In genomic region chr5:159051431-159052281, GRCh38 we compare ENCODE assay signal across 8 cellular contexts. TPM values are rescaled to one million over a fixed set of nuclear protein-coding genes. Genes with fewer than 3 reads are reported as not detected.
DNase-seq lines count a peak whose midpoint lies in the region; ATAC-seq, FAIRE-seq and TF ChIP-seq lines count a peak whose summit lies in the region.

No MANE protein-coding gene starts in this region.

- POLR2A ChIA-PET in GM12878 (lab: Charles Lee): interaction anchor here (0.7 to 2.9 kb wide), 9 partner anchors 11 to 128 kb away, joined by 3 to 19 read pairs (median 5); no protein-coding TSS in a partner anchor

- H3K36me3 ChIP-seq in GM12878 (ENCODE audit: control insufficient read depth in 2 of 2, insufficient read depth in 2 of 2, low read length in 1 of 2) (no peaks in the 10 kb centered on the region; a peak in 2 of 4 replicates), kidney (ENCODE audit: control insufficient read depth in 1 of 2, insufficient read depth in 2 of 2, low read length in 2 of 2) (no peaks in the 10 kb centered on the region)

- peaks cover 15% of the 10 kb centered on the region for H3K4me1 ChIP-seq in GM12878 (ENCODE audit: control insufficient read depth, insufficient read depth, low read length)
- H3K4me1 ChIP-seq in kidney (ENCODE audit: control insufficient read depth in 1 of 2, insufficient read depth in 1 of 2, low read depth in 1 of 2, low read length in 2 of 2): peaks cover 4 to 15% of the 10 kb centered on the region in 2 donors

- H3K4me3 ChIP-seq in GM12878 (peak overlapping the region; percentile 46), kidney (ENCODE audit: low read length in 2 of 2) (peak overlapping the region in 1 of 2 donors; percentile 32)

- no peaks in the 10 kb centered on the region for H3K9me3 Mint-ChIP-seq in activated naive CD4-positive, alpha-beta T cell treated with anti-CD3 and anti-CD28 coated beads for 36 hours
- H3K9me3 Mint-ChIP-seq in stimulated activated naive CD8-positive, alpha-beta T cell treated with anti-CD3 and anti-CD28 coated beads, Interleukin-15, Interleukin-2, amounts not matched to agents 100 ng/mL and 50 ng/mL, for 24 hours: no peaks in the 10 kb centered on the region

- peak; percentile 24 for DNase-seq in activated naive CD4-positive, alpha-beta T cell treated with anti-CD3 and anti-CD28 coated beads for 36 hours
- no peak for DNase-seq in activated naive CD4-positive, alpha-beta T cell treated with anti-CD3 and anti-CD28 coated beads, Interleukin-2, amount 50 U/mL, for 16 hours
- no peak for DNase-seq in GM12878 (ENCODE audit: low read depth, low spot score)
- peak; percentile 87 for DNase-seq in kidney

- H3K27me3 ChIP-seq in GM12878 (replicated peaks in 1 of 2; ENCODE audit: control insufficient read depth in 2 of 2, insufficient read depth in 2 of 2, low read length in 1 of 2): no peaks in the 10 kb centered on the region

- H4K20me1 ChIP-seq in GM12878 (ENCODE audit: control insufficient read depth, insufficient read depth): no peaks in the 10 kb centered on the region

- CTCF ChIA-PET in activated naive CD4-positive, alpha-beta T cell treated with anti-CD3 and anti-CD28 coated beads for 36 hours (lab: Charles Lee): no interaction called here
- CTCF ChIA-PET in GM12878 (lab: Yijun Ruan, JAX): interaction anchor here (0.6 to 1.8 kb wide), 9 partner anchors 11 to 355 kb away, joined by 3 to 8 read pairs (median 4); no protein-coding TSS in a partner anchor

- RAD21 ChIA-PET in GM12878 (lab: Charles Lee; ENCODE audit: unreplicated experiment): interaction anchor here (0.7 to 3.0 kb wide), 11 partner anchors 10 to 356 kb away, joined by 3 to 14 read pairs (median 4); no protein-coding TSS in a partner anchor

- BruUV-seq in GM12878 (replicated peaks; lab: Mats Ljungman, UMichigan): no TSS peak

- H3K4me3 Mint-ChIP-seq in activated naive CD4-positive, alpha-beta T cell treated with anti-CD3 and anti-CD28 coated beads for 36 hours: peak overlapping the region; percentile 35
- H3K4me3 Mint-ChIP-seq in stimulated activated naive CD8-positive, alpha-beta T cell treated with anti-CD3 and anti-CD28 coated beads, Interleukin-15, Interleukin-2, amounts not matched to agents 100 ng/mL and 50 ng/mL, for 24 hours: peak overlapping the region; percentile 61

- peak overlapping the region; percentile 76 for H3K9ac ChIP-seq in GM12878 (ENCODE audit: control insufficient read depth, insufficient read depth, low read length)
- H3K9ac ChIP-seq in kidney (ENCODE audit: low read length in 2 of 2): peak overlapping the region in 1 of 2 donors; percentile 36

- TF ChIP-seq CTCF in GM12878 (IDR thresholded peaks at IDR 0.05 in 2 of 3, conservative IDR thresholded peaks at IDR 0.05 in 1 of 3; ENCODE audit: control insufficient read depth in 2 of 3, extremely low read depth in 1 of 3, insufficient read depth in 1 of 3, low read depth in 3 of 3, low read length in 3 of 3): no peak
- no peak for TF ChIP-seq CTCF in kidney (IDR thresholded peaks at IDR 0.05; ENCODE audit: borderline replicate concordance, extremely low read depth, insufficient read depth)

- H3K27ac ChIP-seq in GM12878 (ENCODE audit: control insufficient read depth, insufficient read depth) (peak overlapping the region; percentile 61), kidney (ENCODE audit: low read depth in 2 of 2, low read length in 2 of 2) (peak overlapping the region; percentile 39 to 54)

- no peaks in the 10 kb centered on the region for H3K36me3 Mint-ChIP-seq in activated naive CD4-positive, alpha-beta T cell treated with anti-CD3 and anti-CD28 coated beads for 36 hours (ENCODE audit: low read depth)
- no peaks in the 10 kb centered on the region for H3K36me3 Mint-ChIP-seq in stimulated activated naive CD8-positive, alpha-beta T cell treated with anti-CD3 and anti-CD28 coated beads, Interleukin-15, Interleukin-2, amounts not matched to agents 100 ng/mL and 50 ng/mL, for 24 hours (ENCODE audit: low read depth)

- H3K27ac Mint-ChIP-seq in activated naive CD4-positive, alpha-beta T cell treated with anti-CD3 and anti-CD28 coated beads for 36 hours: no peak overlapping the region
- no peak overlapping the region for H3K27ac Mint-ChIP-seq in stimulated activated naive CD8-positive, alpha-beta T cell treated with anti-CD3 and anti-CD28 coated beads, Interleukin-15, Interleukin-2, amounts not matched to agents 100 ng/mL and 50 ng/mL, for 24 hours

- in situ Hi-C loops in GM12878 (cut with MboI): no loop called here

- H3K4me2 ChIP-seq in GM12878 (ENCODE audit: control insufficient read depth, insufficient read depth): peak overlapping the region; percentile 95

- FAIRE-seq in GM12878 (lab: Jason Lieb, UNC): no peak
- no peak for FAIRE-seq in kidney (lab: Jason Lieb, UNC)

- TF ChIP-seq RAD21 in GM12878 (IDR thresholded peaks at IDR 0.05; ENCODE audit: insufficient read depth, low read depth, low read length): no peak

- TF ChIP-seq POLR2A in GM12878 (IDR thresholded peaks at IDR 0.05; ENCODE audit: low read depth, low read length): peak; percentile 54

- H3K27me3 Mint-ChIP-seq in activated naive CD4-positive, alpha-beta T cell treated with anti-CD3 and anti-CD28 coated beads for 36 hours (ENCODE audit: low read depth): peaks cover 55% of the 10 kb centered on the region
- H3K27me3 Mint-ChIP-seq in stimulated activated naive CD8-positive, alpha-beta T cell treated with anti-CD3 and anti-CD28 coated beads, Interleukin-15, Interleukin-2, amounts not matched to agents 100 ng/mL and 50 ng/mL, for 24 hours: peaks cover 73% of the 10 kb centered on the region

- H3K79me2 ChIP-seq in GM12878 (ENCODE audit: control insufficient read depth, insufficient read depth, low read length): peaks cover 8% of the 10 kb centered on the region

- H2AFZ ChIP-seq in GM12878 (ENCODE audit: control insufficient read depth, low read depth, low read length): peak overlapping the region; percentile 65

- intact Hi-C loops in activated naive CD4-positive, alpha-beta T cell treated with anti-CD3 and anti-CD28 coated beads for 36 hours (cut with micrococcal nuclease): loop anchor here (2.0 to 5.0 kb wide), 2 partner anchors 56 to 357 kb away; no protein-coding TSS in a partner anchor
- intact Hi-C loops in GM12878 (cut with micrococcal nuclease; ENCODE audit: unreplicated experiment) (loop anchor here (2.0 to 10.0 kb wide), 4 partner anchors 45 to 1777 kb away; no protein-coding TSS in a partner anchor), kidney (cut with DNase I) (no loop called here)

- peak; percentile 54 for ATAC-seq in GM12878
- ATAC-seq in HG03571 (IDR thresholded peaks at IDR 0.05; ENCODE audit: unreplicated experiment): no peak
- no peak for ATAC-seq in HG02840 (IDR thresholded peaks at IDR 0.05; ENCODE audit: low FRiP score, unreplicated experiment)
- ATAC-seq in GM21723 (IDR thresholded peaks at IDR 0.05; ENCODE audit: unreplicated experiment): no peak

- peaks cover 8% of the 10 kb centered on the region for H3K4me1 Mint-ChIP-seq in activated naive CD4-positive, alpha-beta T cell treated with anti-CD3 and anti-CD28 coated beads for 36 hours (ENCODE audit: low read depth)
- H3K4me1 Mint-ChIP-seq in stimulated activated naive CD8-positive, alpha-beta T cell treated with anti-CD3 and anti-CD28 coated beads, Interleukin-15, Interleukin-2, amounts not matched to agents 100 ng/mL and 50 ng/mL, for 24 hours (ENCODE audit: low read depth): peaks cover 22% of the 10 kb centered on the region

- WGBS in GM12878 (ENCODE audit: insufficient coverage, insufficient replicate concordance, low lambda C conversion rate, missing lambda C conversion rate): 7% methylated on average over 29 of the region's 37 CpGs

- SMC1A ChIA-PET in GM12878 (lab: Charles Lee; ENCODE audit: uncharacterized antibody, unreplicated experiment): interaction anchor here (1.0 to 3.2 kb wide), 18 partner anchors 9 to 356 kb away, joined by 3 to 20 read pairs (median 5); no protein-coding TSS in a partner anchor

- no peak for TF ChIP-seq EP300 in GM12878 (IDR thresholded peaks at IDR 0.05; ENCODE audit: borderline replicate concordance in 1 of 2, control insufficient read depth in 1 of 2, low read depth in 2 of 2, low read length in 2 of 2)

- H3K9me3 ChIP-seq in GM12878 (replicated peaks; ENCODE audit: control insufficient read depth, insufficient read depth, low read length) (no peaks in the 10 kb centered on the region), kidney (ENCODE audit: control insufficient read depth in 1 of 2, low read length in 2 of 2) (no peaks in the 10 kb centered on the region)

TF ChIP-seq in GM12878, 131 proteins besides CTCF, POLR2A, EP300 and RAD21 (continues in another document):
- TF ChIP-seq ATF2 (IDR thresholded peaks at IDR 0.05; ENCODE audit: low read length): 0 out of 2 replicates have a peak, but pooled peaks have one; percentile 12

RNA-seq across cellular contexts. Expression of gene EBF1, which starts 48.1 kb away (rescaled TPM):
- under 1 TPM in 1 of 2 experiments, not detected in 1; 0.20 TPM for total RNA-seq in activated naive CD4-positive, alpha-beta T cell treated with anti-CD3 and anti-CD28 coated beads for 36 hours
- 128 and 147 TPM in 2 replicates for total RNA-seq in GM12878 (2013; cell fraction: nucleolus; rRNA removed)
- 4.2 and 4.8 TPM in 2 replicates for total RNA-seq in GM12878 (2014; rRNA removed)
- 6.5 TPM in 2 replicates for total RNA-seq in GM12878 (2014; rRNA removed; fragmentation: Illumina TruSeq; extraction: Trizol)
- total RNA-seq in GM12878 (2021): 18.6 and 19.0 TPM in 2 replicates
- 2.0 TPM for polyA plus RNA-seq in GM12878 (2011; ENCODE audit: low read depth)
- 14.3 and 23.8 TPM in 2 replicates for polyA plus RNA-seq in GM12878 (2011; rRNA removed)
- polyA plus RNA-seq in GM12878 (2011; cell fraction: cytosol; rRNA removed): 13.7 and 18.6 TPM in 2 replicates
- polyA plus RNA-seq in GM12878 (2011; cell fraction: nucleus; rRNA removed): 32.5 and 40.8 TPM in 2 replicates
- polyA plus RNA-seq in GM12878 (2012): 5.2 and 5.7 TPM in 2 replicates
- 6.1 and 6.5 TPM in 2 replicates for polyA plus RNA-seq in GM12878 (2014; fragmentation: Illumina TruSeq; extraction: Trizol)
- polyA plus RNA-seq in GM12878 (2014; fragmentation: Nextera tagmentation; extraction: Ambion mirVana): 1 to 10 TPM; 5.6 to 7.5 TPM
- 3.3 and 3.5 TPM in 2 replicates for polyA plus RNA-seq in GM12878 (2014; rRNA removed)
- 10 to 100 TPM; 10.2 to 16.0 TPM for polyA plus RNA-seq in GM12878 (2016; fragmentation: Nextera tagmentation; extraction: Ambion mirVana)
- 90.8 and 96.0 TPM in 2 replicates for polyA minus RNA-seq in GM12878 (2011; rRNA and poly(A)+ RNA removed)
- polyA minus RNA-seq in GM12878 (2011; cell fraction: cytosol; rRNA and poly(A)+ RNA removed): 18.4 and 27.9 TPM in 2 replicates
- 54.5 and 82.3 TPM in 2 replicates for polyA minus RNA-seq in GM12878 (2011; cell fraction: nucleus; rRNA and poly(A)+ RNA removed)
- total RNA-seq in kidney: 30.8 TPM
- polyA plus RNA-seq in kidney (ENCODE audit: insufficient read depth, low read depth, low replicate concordance): 2.7 TPM

Comparison
In these comparisons a context has a peak if more than half of its experiments do, and no peak if none do; other contexts are left out.
1. DNase-seq: peak in activated naive CD4-positive, alpha-beta T cell treated with anti-CD3 and anti-CD28 coated beads for 36 hours (single experiment) and kidney (single experiment); none in activated naive CD4-positive, alpha-beta T cell treated with anti-CD3 and anti-CD28 coated beads, Interleukin-2, amount 50 U/mL, for 16 hours (single experiment) and GM12878 (single experiment).
2. RNA of gene EBF1, which starts 48.1 kb away (total RNA-seq): 30.8 TPM in kidney (single experiment) and 4.2 to 147 TPM in GM12878; 0.20 TPM in activated naive CD4-positive, alpha-beta T cell treated with anti-CD3 and anti-CD28 coated beads for 36 hours; every median in the first group is over 4 times any median in the second.